Comparison of ENCODE assay signal across 14 cellular contexts in genomic region chrY:19816920-19817319, GRCh38.
A peak's percentile ranks its signal among the peaks of the same experiment; 100 is the strongest.
DNase-seq lines count a peak whose midpoint lies in the region; ATAC-seq and TF ChIP-seq lines count a peak whose summit lies in the region.
"Had no signal": no experiment of that assay in that cellular context is flagged by ENCODE, and none has a peak within 500 bp of the region (broad histone marks: within the 10 kb centered on the region; RNA-seq: fewer than 3 reads in every experiment).

No MANE protein-coding gene starts in this region.

- no peak overlapping the region for H3K9ac ChIP-seq in OCI-LY3 (ENCODE audit: low read length)

- peaks cover 4% of the 10 kb centered on the region; the same call in 1 of the 2 replicates for H3K4me1 ChIP-seq in OCI-LY3 (ENCODE audit: low read length)
- H3K4me1 ChIP-seq in left ventricle myocardium inferior: no peaks in the 10 kb centered on the region
- H3K4me1 ChIP-seq: right lobe of liver had no signal

- no peaks in the 10 kb centered on the region for H4K20me1 ChIP-seq in OCI-LY3 (ENCODE audit: insufficient read depth, low read length)

- H3K36me3 ChIP-seq in OCI-LY3 (replicated peaks; ENCODE audit: low read depth, low read length) (no peaks in the 10 kb centered on the region), left ventricle myocardium inferior (no peaks in the 10 kb centered on the region)
- H3K36me3 ChIP-seq: right lobe of liver had no signal

- H2AFZ ChIP-seq in OCI-LY3 (ENCODE audit: low read depth, low read length): no peak overlapping the region; the same call in 1 of the 2 replicates

- TF ChIP-seq CTCF in GM12864 (IDR thresholded peaks at IDR 0.05; ENCODE audit: low read depth, low read length, missing control alignments): peak; percentile 41
- peak; percentile 52 for TF ChIP-seq CTCF in OCI-LY3 (IDR thresholded peaks at IDR 0.05; ENCODE audit: low read depth, low read length)
- TF ChIP-seq CTCF in left ventricle myocardium inferior (IDR thresholded peaks at IDR 0.05; ENCODE audit: borderline replicate concordance): peak; percentile 20

- H3K4me3 ChIP-seq in GM12864 (ENCODE audit: low read depth, low read length) (no peak overlapping the region), OCI-LY3 (ENCODE audit: low read length) (no peak overlapping the region), left ventricle myocardium inferior (no peak overlapping the region)
- H3K4me3 ChIP-seq: right lobe of liver had no signal

- no peak for ATAC-seq in GM21390 (IDR thresholded peaks at IDR 0.05; ENCODE audit: unreplicated experiment)
- ATAC-seq in GM21423 (IDR thresholded peaks at IDR 0.05; ENCODE audit: unreplicated experiment): no peak
- ATAC-seq: left colon had no signal

- intact Hi-C loops in left ventricle myocardium inferior (cut with micrococcal nuclease): no loop called here

- H3K4me2 ChIP-seq in OCI-LY3 (ENCODE audit: low read length): peak overlapping the region; percentile 48

- H3K27ac ChIP-seq in OCI-LY3 (ENCODE audit: low read length) (no peak overlapping the region), left ventricle myocardium inferior (replicated peaks) (no peak overlapping the region)
- H3K27ac ChIP-seq: right lobe of liver had no signal

- no peaks in the 10 kb centered on the region for H3K9me3 ChIP-seq in OCI-LY3 (ENCODE audit: insufficient read depth, low read length)
- no peaks in the 10 kb centered on the region for H3K9me3 ChIP-seq in left ventricle myocardium inferior (replicated peaks)
- H3K9me3 ChIP-seq: right lobe of liver had no signal

- H3K27me3 ChIP-seq in OCI-LY3 (ENCODE audit: low read depth, low read length): no peaks in the 10 kb centered on the region
- H3K27me3 ChIP-seq in left ventricle myocardium inferior (ENCODE audit: low read depth): no peaks in the 10 kb centered on the region
- H3K27me3 ChIP-seq: right lobe of liver had no signal

- DNase-seq in AG20443 (ENCODE audit: low spot score): peak; percentile 3
- no peak for DNase-seq in GM12864 (ENCODE audit: low read depth)
- no peak for DNase-seq in left ventricle myocardium inferior
- no peak for DNase-seq in stimulated activated CD4-positive, alpha-beta T cell treated with anti-CD3 and anti-CD28 coated beads, Interleukin-4, amount 100 ng/mL, for 1 hour
- no peak for DNase-seq in COLO668 (lab: John Stamatoyannopoulos, UW; ENCODE audit: unreplicated experiment)
- DNase-seq: CD4-positive, alpha-beta T cell; endodermal cell; left colon; NCI-H524; SHP77 had no signal

- no peaks in the 10 kb centered on the region for H3K79me2 ChIP-seq in OCI-LY3 (ENCODE audit: low read length)
